17 cellular contexts compared by ENCODE assay signal in genomic region chr5:126674145-126674544, GRCh38.
DNase-seq lines count a peak whose midpoint lies in the region; ATAC-seq, FAIRE-seq and TF ChIP-seq lines count a peak whose summit lies in the region.
"Had no signal": no experiment of that assay in that cellular context is flagged by ENCODE, and none has a peak within 500 bp of the region (broad histone marks: within the 10 kb centered on the region; RNA-seq: fewer than 3 reads in every experiment).

No MANE protein-coding gene starts in this region.

- ATAC-seq in K562 (no peak), left colon (peak; percentile 60)
- no peak for ATAC-seq in stimulated activated naive CD8-positive, alpha-beta T cell treated with anti-CD3 and anti-CD28 coated beads, Interleukin-15, Interleukin-2, amounts not matched to agents 100 U/mL and 50 U/mL, for 24 hours
- ATAC-seq: PC-3 had no signal

- peak overlapping the region; percentile 2; the same call in 1 of the 2 replicates for H3K4me2 ChIP-seq in K562 (ENCODE audit: insufficient read depth, low read length)

- WGBS in K562 (ENCODE audit: insufficient coverage, low coverage, missing lambda C conversion rate): 48% methylated on average over 5 of the region's 7 CpGs

- TF ChIP-seq CTCF in K562 (IDR thresholded peaks at IDR 0.05 in 2 of 3, conservative IDR thresholded peaks at IDR 0.05 in 1 of 3; ENCODE audit: insufficient read depth in 2 of 3, low read depth in 1 of 3, low read length in 3 of 3): no peak
- TF ChIP-seq CTCF in foreskin fibroblast (IDR thresholded peaks at IDR 0.05; ENCODE audit: low read depth, low read length): no peak

- no peak for FAIRE-seq in K562 (lab: Jason Lieb, UNC)
- FAIRE-seq: GM19239 had no signal

- peak overlapping the region; percentile 53; the same call in 1 of the 2 replicates for H3K27ac ChIP-seq in HUES6 (ENCODE audit: low read depth, low read length)
- no peak overlapping the region for H3K27ac ChIP-seq in K562 (ENCODE audit: extremely low read depth, low read depth, low read length)
- H3K27ac ChIP-seq: C4-2B, SJSA1 had no signal

- H2AFZ ChIP-seq in K562 (ENCODE audit: low read depth, low read length): no peak overlapping the region

- intact Hi-C loops in K562 (cut with micrococcal nuclease): loop anchor here (10.0 kb wide), 1 partner anchor 411 kb away; no protein-coding TSS in a partner anchor
- intact Hi-C loops in left colon (cut with DNase I, micrococcal nuclease): no loop called here

- H3K9ac ChIP-seq in HUES6 (ENCODE audit: low read length) (peak overlapping the region; percentile 42), K562 (ENCODE audit: insufficient read depth in 1 of 2, low read depth in 2 of 2, low read length in 2 of 2) (no peak overlapping the region; a peak in 1 of 4 replicates)

- H3K9me1 ChIP-seq in K562 (ENCODE audit: control insufficient read depth, insufficient read depth, low read length): no peaks in the 10 kb centered on the region

- no peak for TF ChIP-seq EP300 in K562 (IDR thresholded peaks at IDR 0.05; ENCODE audit: low read length)

- peaks cover 29% of the 10 kb centered on the region for H3K4me1 ChIP-seq in HUES6 (ENCODE audit: control insufficient read depth, insufficient read depth, low read length)
- H3K4me1 ChIP-seq in K562 (replicated peaks in 1 of 2; ENCODE audit: control insufficient read depth in 2 of 2, insufficient read depth in 2 of 2, low read length in 2 of 2): peaks cover 4 to 19% of the 10 kb centered on the region in 2 experiments; a peak in 4 of 5 replicates
- H3K4me1 ChIP-seq: SJSA1 had no signal

- peaks cover 5% of the 10 kb centered on the region for H3K9me3 Mint-ChIP-seq in T-helper 2 cell treated with Interferon-gamma antibody and Interleukin-4, amounts not matched to agents 5 μg/mL and 100 μg/mL, for 36 hours

- no peaks in the 10 kb centered on the region for H3K79me2 ChIP-seq in K562 (ENCODE audit: control insufficient read depth, insufficient read depth, low read length)

- CTCF ChIA-PET in K562 (lab: Yijun Ruan, JAX; ENCODE audit: low intra/inter-chr PET ratio): interaction anchor here (0.6 to 5.8 kb wide), 2 partner anchors 90 to 106 kb away, joined by 3 to 53 read pairs; no protein-coding TSS in a partner anchor

- no peak overlapping the region for H3K4me3 Mint-ChIP-seq in T-helper 2 cell treated with Interferon-gamma antibody and Interleukin-4, amounts not matched to agents 5 μg/mL and 100 μg/mL, for 36 hours

- peak; percentile 55 for DNase-seq in ELF-1 (ENCODE audit: low read depth, low spot score)
- DNase-seq in K562 (ENCODE audit: extremely low read depth in 1 of 4, low spot score in 3 of 4): no peak
- DNase-seq in left colon: peak; percentile 56 to 79
- DNase-seq in T-helper 2 cell treated with Interferon-gamma antibody and Interleukin-4, amounts not matched to agents 5 μg/mL and 100 μg/mL, for 36 hours (ENCODE audit: low spot score): no peak
- no peak for DNase-seq in DMS79 treated with DMSO at 0.1 percent for 48 hours (lab: John Stamatoyannopoulos, UW)
- no peak for DNase-seq in foreskin fibroblast
- DNase-seq in stimulated activated naive CD8-positive, alpha-beta T cell treated with anti-CD3 and anti-CD28 coated beads, Interleukin-15, Interleukin-2, amounts not matched to agents 100 U/mL and 50 U/mL, for 24 hours: no peak
- DNase-seq: DMS 273 treated with DMSO at 0.1 percent for 48 hours, KG1, NCI-H1048, NCI-H1436 treated with DMSO at 0.1 percent for 48 hours, NCI-H2081, PC-3 had no signal

- 0 out of 2 replicates have a peak overlapping the region, but pooled peaks have one; percentile 24 for H3K4me3 ChIP-seq in HUES6 (ENCODE audit: low read depth, low read length)
- H3K4me3 ChIP-seq in K562: no peak overlapping the region
- no peak overlapping the region for H3K4me3 ChIP-seq in foreskin fibroblast (ENCODE audit: low read depth in 1 of 2, low read length in 2 of 2)
- H3K4me3 ChIP-seq: SJSA1 had no signal

- in situ Hi-C loops in K562 (cut with MboI): no loop called here

- H3K4me1 Mint-ChIP-seq in T-helper 2 cell treated with Interferon-gamma antibody and Interleukin-4, amounts not matched to agents 5 μg/mL and 100 μg/mL, for 36 hours (ENCODE audit: low read depth): peaks cover 9% of the 10 kb centered on the region

- H4K20me1 ChIP-seq in K562 (replicated peaks; ENCODE audit: control insufficient read depth, insufficient read depth, low read length): no peaks in the 10 kb centered on the region

- no peaks in the 10 kb centered on the region for H3K27me3 Mint-ChIP-seq in T-helper 2 cell treated with Interferon-gamma antibody and Interleukin-4, amounts not matched to agents 5 μg/mL and 100 μg/mL, for 36 hours (ENCODE audit: low read depth)

- H3K9me3 ChIP-seq in HUES6 (ENCODE audit: control insufficient read depth, insufficient read depth, low read depth, low read length) (peaks cover 8% of the 10 kb centered on the region), K562 (replicated peaks; ENCODE audit: control insufficient read depth, insufficient read depth, low read depth, low read length) (peaks cover 4% of the 10 kb centered on the region; the same call in 1 of the 2 replicates)

- POLR2A ChIA-PET in K562 (lab: Yijun Ruan, JAX): interaction anchor here (1.7 kb wide), 1 partner anchor 104 kb away, joined by 8 read pairs; the partner anchor contains the start of gene LMNB1

- H3K27ac Mint-ChIP-seq in T-helper 2 cell treated with Interferon-gamma antibody and Interleukin-4, amounts not matched to agents 5 μg/mL and 100 μg/mL, for 36 hours: no peak overlapping the region

- no peak for TF ChIP-seq POLR2A in K562 (conservative IDR thresholded peaks at IDR 0.05)

- no TSS peak for BruUV-seq in K562 (replicated peaks; lab: Mats Ljungman, UMichigan)

- no peak for TF ChIP-seq RAD21 in K562 (CRISPR knock-in tag; conservative IDR thresholded peaks at IDR 0.05 in 1 of 2, IDR thresholded peaks at IDR 0.05 in 1 of 2)

- H3K27me3 ChIP-seq in HUES6 (ENCODE audit: control insufficient read depth, insufficient read depth, low read length) (no peaks in the 10 kb centered on the region), K562 (ENCODE audit: control insufficient read depth in 2 of 2, insufficient read depth in 2 of 2, low read length in 2 of 2) (no peaks in the 10 kb centered on the region)
- H3K27me3 ChIP-seq: SJSA1 had no signal

- H3K36me3 Mint-ChIP-seq in T-helper 2 cell treated with Interferon-gamma antibody and Interleukin-4, amounts not matched to agents 5 μg/mL and 100 μg/mL, for 36 hours (ENCODE audit: low read depth): no peaks in the 10 kb centered on the region

- H3K36me3 ChIP-seq in HUES6 (ENCODE audit: control insufficient read depth, insufficient read depth, low read length): no peaks in the 10 kb centered on the region
- no peaks in the 10 kb centered on the region for H3K36me3 ChIP-seq in K562 (ENCODE audit: control insufficient read depth, insufficient read depth, low read length)
- H3K36me3 ChIP-seq: SJSA1 had no signal

TF ChIP-seq in K562, 482 proteins besides CTCF, POLR2A, EP300 and RAD21 (continues in another document):
- TF ChIP-seq MEF2D (tag; conservative IDR thresholded peaks at IDR 0.05; ENCODE audit: low read depth) (no peak), ZNF609 (CRISPR knock-in tag; IDR thresholded peaks at IDR 0.05; ENCODE audit: borderline replicate concordance) (no peak), HMGN3 (IDR thresholded peaks at IDR 0.05; ENCODE audit: borderline replicate concordance, extremely low read depth, insufficient read length, low read depth, low read length) (no peak), LEF1 (IDR thresholded peaks at IDR 0.05) (no peak), PHF20 (IDR thresholded peaks at IDR 0.05; ENCODE audit: partially characterized antibody) (no peak), SREBF1 (IDR thresholded peaks at IDR 0.05; ENCODE audit: borderline replicate concordance, low read depth, low read length) (no peak)

Comparison
In these comparisons a context has a peak if more than half of its experiments do, and no peak if none do; other contexts are left out.
1. DNase-seq: peak in ELF-1 (single experiment) and left colon (2 of 2); none in K562 (0 of 4), T-helper 2 cell treated with Interferon-gamma antibody and Interleukin-4, amounts not matched to agents 5 μg/mL and 100 μg/mL, for 36 hours (single experiment), DMS79 treated with DMSO at 0.1 percent for 48 hours (single experiment), foreskin fibroblast (0 of 2) and stimulated activated naive CD8-positive, alpha-beta T cell treated with anti-CD3 and anti-CD28 coated beads, Interleukin-15, Interleukin-2, amounts not matched to agents 100 U/mL and 50 U/mL, for 24 hours (single experiment).